22 cellular contexts compared by ENCODE assay signal in genomic region chr2:235523486-235524150, GRCh38.
"Had no signal": no experiment of that assay in that cellular context is flagged by ENCODE, and none has a peak within 500 bp of the region (broad histone marks: within the 10 kb centered on the region; RNA-seq: fewer than 3 reads in every experiment).

No MANE protein-coding gene starts in this region.

- H2AFZ ChIP-seq: hepatocyte, neural progenitor cell had no signal

- ATAC-seq: activated naive CD8-positive, alpha-beta T cell treated with anti-CD3 and anti-CD28 coated beads, Interleukin-2, amount 50 U/mL, for 24 hours; gastroesophageal sphincter; natural killer cell; stimulated activated effector memory CD8-positive, alpha-beta T cell treated with anti-CD3 and anti-CD28 coated beads, Interleukin-12 subunit alpha, Interleukin-12 subunit beta, amount 100 ng/mL, for 72 hours had no signal

- H3K4me3 ChIP-seq: colonic mucosa, gastroesophageal sphincter, hepatocyte, neural progenitor cell, right lobe of liver, skin epidermis, thoracic aorta had no signal

- H3K36me3 ChIP-seq: colonic mucosa, gastroesophageal sphincter, neural progenitor cell, right lobe of liver, thoracic aorta had no signal

- DNase-seq: activated CD4-positive, alpha-beta memory T cell treated with anti-CD3 and anti-CD28 coated beads, Interleukin-2, amount 10 ng/mL, durations not matched to agents 7 days and 5 days; activated CD4-positive, alpha-beta T cell treated with anti-CD3 and anti-CD28 coated beads for 1 hour; activated CD4-positive, alpha-beta T cell treated with anti-CD3 and anti-CD28 coated beads, Interleukin-2, amount 10 ng/mL, durations not matched to agents 7 days and 5 days; activated CD8-positive, alpha-beta memory T cell treated with anti-CD3 and anti-CD28 coated beads, Interleukin-2, amount 50 U/mL, for 48 hours; activated naive CD8-positive, alpha-beta T cell treated with anti-CD3 and anti-CD28 coated beads, Interleukin-2, amount 50 U/mL, for 24 hours; activated T-cell treated with anti-CD3 and anti-CD28 coated beads, Interleukin-2, amount 50 U/mL, for 24 hours; colonic mucosa; islet precursor cell; midbrain; natural killer cell; stimulated activated CD4-positive, alpha-beta T cell treated with anti-CD3 and anti-CD28 coated beads, Interleukin-4, amount 100 ng/mL, for 24 hours; T-helper 2 cell had no signal

- H3K27ac ChIP-seq: colonic mucosa, gastroesophageal sphincter, hepatocyte, neural progenitor cell, right lobe of liver, skin epidermis, thoracic aorta had no signal

- H3K9ac ChIP-seq: neural progenitor cell had no signal

- H3K27me3 ChIP-seq: colonic mucosa, gastroesophageal sphincter, hepatocyte, neural progenitor cell, right lobe of liver had no signal

- H3K4me1 Mint-ChIP-seq: activated CD4-positive, alpha-beta memory T cell treated with anti-CD3 and anti-CD28 coated beads, Interleukin-2, amount 10 ng/mL, durations not matched to agents 7 days and 5 days; activated CD4-positive, alpha-beta T cell treated with anti-CD3 and anti-CD28 coated beads, Interleukin-2, amount 10 ng/mL, durations not matched to agents 7 days and 5 days; activated naive CD4-positive, alpha-beta T cell treated with anti-CD3 and anti-CD28 coated beads, Interleukin-2, amount 50 U/mL, for 24 hours; activated naive CD8-positive, alpha-beta T cell treated with anti-CD3 and anti-CD28 coated beads, Interleukin-2, amount 50 U/mL, for 24 hours; natural killer cell had no signal

- H3K36me3 Mint-ChIP-seq: activated naive CD4-positive, alpha-beta T cell treated with anti-CD3 and anti-CD28 coated beads, Interleukin-2, amount 50 U/mL, for 24 hours; natural killer cell; stimulated activated effector memory CD8-positive, alpha-beta T cell treated with anti-CD3 and anti-CD28 coated beads, Interleukin-12 subunit alpha, Interleukin-12 subunit beta, amount 100 ng/mL, for 72 hours had no signal

- H3K9me3 ChIP-seq: colonic mucosa, gastroesophageal sphincter, right lobe of liver, thoracic aorta had no signal

- H3K27me3 Mint-ChIP-seq: activated CD4-positive, alpha-beta T cell treated with anti-CD3 and anti-CD28 coated beads, Interleukin-2, amount 10 ng/mL, durations not matched to agents 7 days and 5 days; type B pancreatic cell had no signal

- H3K4me3 Mint-ChIP-seq: activated CD4-positive, alpha-beta memory T cell treated with anti-CD3 and anti-CD28 coated beads, Interleukin-2, amount 10 ng/mL, durations not matched to agents 7 days and 5 days; activated CD4-positive, alpha-beta T cell treated with anti-CD3 and anti-CD28 coated beads, Interleukin-2, amount 10 ng/mL, durations not matched to agents 7 days and 5 days; activated naive CD4-positive, alpha-beta T cell treated with anti-CD3 and anti-CD28 coated beads, Interleukin-2, amount 50 U/mL, for 24 hours; activated naive CD8-positive, alpha-beta T cell treated with anti-CD3 and anti-CD28 coated beads, Interleukin-2, amount 50 U/mL, for 24 hours; activated T-cell treated with anti-CD3 and anti-CD28 coated beads, Interleukin-2, amount 50 U/mL, for 24 hours; natural killer cell; neural progenitor cell; stimulated activated effector memory CD8-positive, alpha-beta T cell treated with anti-CD3 and anti-CD28 coated beads, Interleukin-12 subunit alpha, Interleukin-12 subunit beta, amount 100 ng/mL, for 72 hours; stimulated activated naive CD8-positive, alpha-beta T cell treated with anti-CD3 and anti-CD28 coated beads, Interleukin-15, Interleukin-2, amounts not matched to agents 100 ng/mL and 50 ng/mL, for 24 hours; type B pancreatic cell had no signal

- H3K9me3 Mint-ChIP-seq: activated CD4-positive, alpha-beta memory T cell treated with anti-CD3 and anti-CD28 coated beads, Interleukin-2, amount 10 ng/mL, durations not matched to agents 7 days and 5 days; activated CD4-positive, alpha-beta T cell treated with anti-CD3 and anti-CD28 coated beads, Interleukin-2, amount 10 ng/mL, durations not matched to agents 7 days and 5 days; activated naive CD4-positive, alpha-beta T cell treated with anti-CD3 and anti-CD28 coated beads, Interleukin-2, amount 50 U/mL, for 24 hours; activated naive CD8-positive, alpha-beta T cell treated with anti-CD3 and anti-CD28 coated beads, Interleukin-2, amount 50 U/mL, for 24 hours; activated T-cell treated with anti-CD3 and anti-CD28 coated beads, Interleukin-2, amount 50 U/mL, for 24 hours; natural killer cell; stimulated activated effector memory CD8-positive, alpha-beta T cell treated with anti-CD3 and anti-CD28 coated beads, Interleukin-12 subunit alpha, Interleukin-12 subunit beta, amount 100 ng/mL, for 72 hours; stimulated activated naive CD8-positive, alpha-beta T cell treated with anti-CD3 and anti-CD28 coated beads, Interleukin-15, Interleukin-2, amounts not matched to agents 100 ng/mL and 50 ng/mL, for 24 hours had no signal

- H3K27ac Mint-ChIP-seq: activated CD4-positive, alpha-beta memory T cell treated with anti-CD3 and anti-CD28 coated beads, Interleukin-2, amount 10 ng/mL, durations not matched to agents 7 days and 5 days; activated CD4-positive, alpha-beta T cell treated with anti-CD3 and anti-CD28 coated beads, Interleukin-2, amount 10 ng/mL, durations not matched to agents 7 days and 5 days; activated naive CD4-positive, alpha-beta T cell treated with anti-CD3 and anti-CD28 coated beads, Interleukin-2, amount 50 U/mL, for 24 hours; activated naive CD8-positive, alpha-beta T cell treated with anti-CD3 and anti-CD28 coated beads, Interleukin-2, amount 50 U/mL, for 24 hours; activated T-cell treated with anti-CD3 and anti-CD28 coated beads, Interleukin-2, amount 50 U/mL, for 24 hours; natural killer cell; neural progenitor cell; stimulated activated effector memory CD8-positive, alpha-beta T cell treated with anti-CD3 and anti-CD28 coated beads, Interleukin-12 subunit alpha, Interleukin-12 subunit beta, amount 100 ng/mL, for 72 hours; stimulated activated naive CD8-positive, alpha-beta T cell treated with anti-CD3 and anti-CD28 coated beads, Interleukin-15, Interleukin-2, amounts not matched to agents 100 ng/mL and 50 ng/mL, for 24 hours; type B pancreatic cell had no signal

- H3K4me2 ChIP-seq: hepatocyte, neural progenitor cell had no signal

- H3K4me1 ChIP-seq: colonic mucosa had no signal
